ENCODE assay signal across 33 cellular contexts in genomic region chr4:3789587-3789986, GRCh38. TPM values are rescaled to one million over a fixed set of nuclear protein-coding genes. Genes with fewer than 3 reads are reported as not detected.
"Had no signal": no experiment of that assay in that cellular context is flagged by ENCODE, and none has a peak within 500 bp of the region (broad histone marks: within the 10 kb centered on the region; RNA-seq: fewer than 3 reads in every experiment).

No MANE protein-coding gene starts in this region.

- H3K9me3 ChIP-seq: body of pancreas, breast epithelium had no signal

- FAIRE-seq: astrocyte had no signal

- H3K4me1 ChIP-seq: adrenal gland, breast epithelium had no signal

- ATAC-seq: activated CD8-positive, alpha-beta T cell treated with anti-CD3 and anti-CD28 coated beads for 36 hours; activated naive CD4-positive, alpha-beta T cell treated with anti-CD3 and anti-CD28 coated beads, Interleukin-2, amount 50 U/mL, for 72 hours; activated T-cell treated with anti-CD3 and anti-CD28 coated beads, Interleukin-2, amount 50 U/mL, for 4 hours; activated T-cell treated with anti-CD3 and anti-CD28 coated beads, Interleukin-2, amount 50 U/mL, for 72 hours; activated T-helper 17 cell treated with anti-CD3 and anti-CD28 coated beads, Interleukin-2, amount 50 U/mL, for 72 hours; body of pancreas had no signal

- DNase-seq: activated B cell treated with CpG ODN at 0.5 μM for 24 hours; activated CD4-positive, alpha-beta memory T cell treated with anti-CD3 and anti-CD28 coated beads for 36 hours; activated CD4-positive, alpha-beta T cell treated with anti-CD3 and anti-CD28 coated beads for 4 hours; activated CD4-positive, alpha-beta T cell treated with anti-CD3 and anti-CD28 coated beads, Interleukin-2, amount 10 ng/mL, durations not matched to agents 24 days and 14 days; activated CD4-positive, alpha-beta T cell treated with anti-CD3 and anti-CD28 coated beads, Interleukin-2, amount 50 U/mL, for 1 hour; activated CD4-positive, alpha-beta T cell treated with anti-CD3 and anti-CD28 coated beads, Interleukin-2, amount 50 U/mL, for 4 hours; activated CD4-positive, CD25-positive, alpha-beta regulatory T cell treated with anti-CD3 and anti-CD28 coated beads, Interleukin-2, amount 50 U/mL, for 72 hours; activated CD8-positive, alpha-beta memory T cell treated with anti-CD3 and anti-CD28 coated beads, Interleukin-2, amount 50 U/mL, for 4 hours; activated CD8-positive, alpha-beta T cell treated with anti-CD3 and anti-CD28 coated beads for 36 hours; activated effector memory CD4-positive, alpha-beta T cell treated with anti-CD3 and anti-CD28 coated beads, Interleukin-2, amount 50 U/mL, for 16 hours; activated gamma-delta T cell treated with Interleukin-2 at 50 U/mL for 16 hours; activated naive CD4-positive, alpha-beta T cell; activated naive CD4-positive, alpha-beta T cell treated with anti-CD3 and anti-CD28 coated beads for 36 hours; activated naive CD4-positive, alpha-beta T cell treated with anti-CD3 and anti-CD28 coated beads, Interleukin-2, amount 50 U/mL, for 16 hours; activated naive CD8-positive, alpha-beta T cell treated with anti-CD3 and anti-CD28 coated beads for 36 hours; activated T-cell treated with anti-CD3 and anti-CD28 coated beads for 4 hours; activated T-cell treated with anti-CD3 and anti-CD28 coated beads, Interleukin-2, amount 50 U/mL, for 1 hour; activated T-cell treated with anti-CD3 and anti-CD28 coated beads, Interleukin-2, amount 50 U/mL, for 4 hours; activated T-cell treated with anti-CD3 and anti-CD28 coated beads, Interleukin-2, amount 50 U/mL, for 72 hours; adrenal gland; amniotic stem cell; body of pancreas; brain microvascular endothelial cell; central memory CD4-positive, alpha-beta T cell; T-helper 1 cell; T-helper 2 cell; T-helper 9 cell had no signal

- H3K27me3 ChIP-seq: adrenal gland, body of pancreas, brain microvascular endothelial cell had no signal

- H3K4me3 ChIP-seq: adrenal gland, body of pancreas, breast epithelium had no signal

- H3K27ac ChIP-seq: adrenal gland, body of pancreas, brain microvascular endothelial cell, breast epithelium had no signal

- H3K36me3 ChIP-seq: adrenal gland, brain microvascular endothelial cell, breast epithelium had no signal

RNA-seq across cellular contexts. Expression of gene ADRA2C, which starts 23.4 kb away (rescaled TPM):
- total RNA-seq: activated B cell treated with CpG ODN at 0.5 μM for 24 hours; activated CD4-positive, alpha-beta memory T cell treated with anti-CD3 and anti-CD28 coated beads for 36 hours; activated CD4-positive, alpha-beta T cell treated with anti-CD3 and anti-CD28 coated beads, Interleukin-2, amount 10 ng/mL, durations not matched to agents 24 days and 14 days; activated CD8-positive, alpha-beta memory T cell treated with anti-CD3 and anti-CD28 coated beads for 36 hours; activated naive CD4-positive, alpha-beta T cell treated with anti-CD3 and anti-CD28 coated beads for 36 hours; activated naive CD8-positive, alpha-beta T cell treated with anti-CD3 and anti-CD28 coated beads for 36 hours; activated T-cell treated with anti-CD3 and anti-CD28 coated beads, Interleukin-2, amount 50 U/mL, for 4 hours; activated T-cell treated with anti-CD3 and anti-CD28 coated beads, Interleukin-2, amount 50 U/mL, for 72 hours; activated T-helper 1 cell treated with anti-CD3 and anti-CD28 coated beads, Interleukin-12 subunit alpha, Interleukin-12 subunit beta, Interleukin-2, Interleukin-4 antibody, amounts not matched to agents 30 ng/mL and 10 ng/mL and 1 ng/mL, durations not matched to agents 14 hours and 24 hours and 36 hours; activated T-helper 17 cell treated with anti-CD3 and anti-CD28 coated beads, Interleukin-2, amount 50 U/mL, for 72 hours had no signal
